24 cellular contexts compared by ENCODE assay signal in genomic region chr1:6023346-6023745, GRCh38.
"Had no signal": no experiment of that assay in that cellular context is flagged by ENCODE, and none has a peak within 500 bp of the region (broad histone marks: within the 10 kb centered on the region; RNA-seq: fewer than 3 reads in every experiment).

No MANE protein-coding gene starts in this region.

- H3K27me3 ChIP-seq: colonic mucosa, gastrocnemius medialis had no signal

- H3K36me3 Mint-ChIP-seq: mesothelial cell of epicardium, naive B cell had no signal

- H3K4me3 Mint-ChIP-seq: dendritic cell treated with granulocyte-macrophage colony-stimulating factor and Interleukin-4, amounts not matched to agents 40 ng/mL and 50 ng/mL, for 4 days; effector memory CD8-positive, alpha-beta T cell; endodermal cell; mesothelial cell of epicardium; naive thymus-derived CD8-positive, alpha-beta T cell had no signal

- H3K27ac ChIP-seq: colonic mucosa, epithelial cell of prostate, foreskin keratinocyte, gastrocnemius medialis, heart right ventricle, left lung, lower lobe of right lung had no signal

- H3K36me3 ChIP-seq: colonic mucosa, gastrocnemius medialis, heart right ventricle, left lung, lower lobe of right lung had no signal

- H3K9me3 Mint-ChIP-seq: dendritic cell treated with granulocyte-macrophage colony-stimulating factor and Interleukin-4, amounts not matched to agents 40 ng/mL and 50 ng/mL, for 4 days; endodermal cell; mesothelial cell of epicardium had no signal

- H3K27me3 Mint-ChIP-seq: dendritic cell treated with granulocyte-macrophage colony-stimulating factor and Interleukin-4, amounts not matched to agents 40 ng/mL and 50 ng/mL, for 4 days; effector memory CD8-positive, alpha-beta T cell; naive B cell; naive thymus-derived CD8-positive, alpha-beta T cell had no signal

- H3K9me3 ChIP-seq: colonic mucosa, gastrocnemius medialis, heart right ventricle, left lung, lower lobe of right lung, mucosa of descending colon had no signal

- ATAC-seq: effector memory CD8-positive, alpha-beta T cell; esophagus mucosa; foreskin keratinocyte; gastrocnemius medialis; heart right ventricle; left cardiac atrium; left lung; left ventricle myocardium superior; lower lobe of right lung; mucosa of descending colon; naive thymus-derived CD8-positive, alpha-beta T cell had no signal

- H3K4me1 Mint-ChIP-seq: endodermal cell had no signal

- H3K27ac Mint-ChIP-seq: dendritic cell treated with granulocyte-macrophage colony-stimulating factor and Interleukin-4, amounts not matched to agents 40 ng/mL and 50 ng/mL, for 4 days; effector memory CD8-positive, alpha-beta T cell; endodermal cell; mesothelial cell of epicardium had no signal

- H3K4me3 ChIP-seq: colonic mucosa, gastrocnemius medialis, heart right ventricle, left lung, lower lobe of right lung, mucosa of descending colon had no signal

- H3K4me1 ChIP-seq: gastrocnemius medialis had no signal

- DNase-seq: colonic mucosa; cortex of kidney; effector CD8-positive, alpha-beta T cell; effector memory CD8-positive, alpha-beta T cell; endodermal cell; erythroblast; foreskin keratinocyte; gastrocnemius medialis; glutamatergic neuron; head of caudate nucleus; heart right ventricle; hippocampal formation; left cardiac atrium; left ventricle myocardium superior; lower lobe of right lung; mesenchymal stem cell; mucosa of descending colon; naive B cell; naive thymus-derived CD8-positive, alpha-beta T cell had no signal
